In the genomic region with DNA sequence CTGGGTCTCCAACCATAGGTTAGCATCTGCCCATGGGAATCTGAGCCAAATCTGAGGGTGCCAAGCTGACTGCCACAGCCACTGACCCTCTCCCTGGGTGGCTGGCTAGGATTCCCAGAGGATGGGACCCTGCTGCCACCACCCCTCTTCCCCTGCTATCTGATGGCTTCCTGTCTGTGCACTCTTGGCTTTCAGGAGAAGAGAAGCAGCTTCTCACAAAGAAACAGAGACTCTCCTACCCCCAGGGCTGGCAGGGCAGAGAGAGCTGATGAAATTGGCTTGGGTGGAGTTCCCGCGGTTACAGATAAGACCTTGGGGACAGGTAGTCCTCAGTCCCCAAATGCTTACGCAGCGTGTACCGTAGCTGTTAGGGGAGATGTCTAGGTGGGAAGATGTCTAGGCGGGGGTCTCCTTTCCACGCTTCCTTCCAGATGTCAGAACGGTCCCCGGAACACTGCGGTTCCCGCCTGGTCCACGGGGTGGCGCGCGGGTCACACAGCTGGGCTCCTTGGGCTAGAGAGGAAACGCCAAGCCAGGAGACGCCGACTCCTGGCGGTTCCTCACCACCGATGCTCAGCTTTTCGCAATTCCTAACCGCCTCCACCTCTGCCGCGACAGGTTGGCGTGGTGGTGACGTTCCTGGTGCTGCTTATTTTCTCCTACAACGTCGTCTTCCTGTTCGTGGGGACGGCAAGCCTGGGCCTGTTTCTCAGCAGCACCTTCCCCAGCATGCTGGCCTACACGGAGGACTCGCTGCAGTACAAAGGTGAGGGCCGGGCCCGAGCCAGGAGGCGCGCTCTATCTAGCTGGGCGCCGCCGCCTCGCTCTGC, we compare ENCODE assay signal across 8 cellular contexts. TPM values are rescaled to one million over a fixed set of nuclear protein-coding genes. Genes with fewer than 3 reads are reported as not detected.
A peak's percentile ranks its signal among the peaks of the same experiment; 100 is the strongest.
DNase-seq lines count a peak whose midpoint lies in the region; ATAC-seq and TF ChIP-seq lines count a peak whose summit lies in the region.

No MANE protein-coding gene starts in this region.

- H3K23ac ChIP-seq in trophoblast cell (ENCODE audit: low read length), result no peak overlapping the region

- H3K4me2 ChIP-seq in trophoblast cell (ENCODE audit: low read length), result peak overlapping the region; percentile 65

- peak; percentile 91 for DNase-seq in NCI-H1105 (lab: John Stamatoyannopoulos, UW)
- peak; percentile 93 for DNase-seq in SKM-1 (lab: John Stamatoyannopoulos, UW; ENCODE audit: unreplicated experiment)
- peak; percentile 89 for DNase-seq in activated naive CD8-positive, alpha-beta T cell treated with anti-CD3 and anti-CD28 coated beads for 36 hours
- DNase-seq in cardiac muscle cell (ENCODE audit: low read depth in 1 of 2, low spot score in 1 of 2), result peak; percentile 82 to 85
- DNase-seq in trophoblast cell, result peak; percentile 71 to 89
- DNase-seq in tibial nerve (ENCODE audit: low spot score in 2 of 2), result peak; percentile 80 to 95

- H3K4me3 Mint-ChIP-seq in activated naive CD8-positive, alpha-beta T cell treated with anti-CD3 and anti-CD28 coated beads for 36 hours, result peak overlapping the region; percentile 82

- H3K27ac ChIP-seq in cardiac muscle cell (no peak overlapping the region), trophoblast cell (ENCODE audit: low read depth, low read length) (no peak overlapping the region), tibial nerve (peak overlapping the region in 3 of 4 donors; percentile 46 to 69 (median 64))

- peak; percentile 62 for ATAC-seq in HG02610 (IDR thresholded peaks at IDR 0.05; ENCODE audit: unreplicated experiment)

- TF ChIP-seq CTCF in cardiac muscle cell (IDR thresholded peaks at IDR 0.05; ENCODE audit: low read depth, low read length), result peak; percentile 99
- TF ChIP-seq CTCF in tibial nerve (IDR thresholded peaks at IDR 0.05), result peak; percentile 98 to 99 (median 99)

- H3K27me3 ChIP-seq in cardiac muscle cell (no peaks in the 10 kb centered on the region), trophoblast cell (ENCODE audit: insufficient read depth, low read length) (no peaks in the 10 kb centered on the region), tibial nerve (no peaks in the 10 kb centered on the region)

- H3K4me3 ChIP-seq in GM08714 (ENCODE audit: low read length) (peak overlapping the region; percentile 54; the same call in 1 of the 2 replicates), cardiac muscle cell (no peak overlapping the region), trophoblast cell (ENCODE audit: low read depth, low read length) (no peak overlapping the region), tibial nerve (peak overlapping the region; percentile 17 to 51 (median 42))

- no peak for TF ChIP-seq POLR2A in tibial nerve (IDR thresholded peaks at IDR 0.05)

- no peaks in the 10 kb centered on the region for H3K79me2 ChIP-seq in trophoblast cell (ENCODE audit: control insufficient read depth, insufficient read depth, low read length, poor library complexity)

- no peak overlapping the region for H2AK5ac ChIP-seq in trophoblast cell (ENCODE audit: low read length)

- H3K9me3 Mint-ChIP-seq in activated naive CD8-positive, alpha-beta T cell treated with anti-CD3 and anti-CD28 coated beads for 36 hours, result no peaks in the 10 kb centered on the region

- H2BK5ac ChIP-seq in trophoblast cell (ENCODE audit: low read depth, low read length, poor library complexity), result no peak overlapping the region

- no peak overlapping the region for H3K9ac ChIP-seq in trophoblast cell (ENCODE audit: low read length)

- H3K4me1 Mint-ChIP-seq in activated naive CD8-positive, alpha-beta T cell treated with anti-CD3 and anti-CD28 coated beads for 36 hours, result peaks cover 28% of the 10 kb centered on the region

- no peak overlapping the region for H3K4ac ChIP-seq in trophoblast cell (ENCODE audit: low read depth, low read length)

- peaks cover 13% of the 10 kb centered on the region for H3K36me3 Mint-ChIP-seq in activated naive CD8-positive, alpha-beta T cell treated with anti-CD3 and anti-CD28 coated beads for 36 hours

- H3K36me3 ChIP-seq in cardiac muscle cell (no peaks in the 10 kb centered on the region), trophoblast cell (ENCODE audit: control insufficient read depth in 1 of 2, insufficient read depth in 2 of 2, low read length in 2 of 2) (peaks cover 0 to 1% of the 10 kb centered on the region in 2 experiments), tibial nerve (no peaks in the 10 kb centered on the region)

- H2BK120ac ChIP-seq in trophoblast cell (ENCODE audit: insufficient read depth, low read length, poor library complexity), result no peak overlapping the region

- H4K12ac ChIP-seq in trophoblast cell (ENCODE audit: low read depth, low read length), result no peak overlapping the region

- no peak overlapping the region for H3K18ac ChIP-seq in trophoblast cell (ENCODE audit: low read length)

- no peak overlapping the region for H2BK12ac ChIP-seq in trophoblast cell (ENCODE audit: low read length)

- H4K8ac ChIP-seq in trophoblast cell (ENCODE audit: low read depth, low read length), result peak overlapping the region; percentile 5

- H3K79me1 ChIP-seq in trophoblast cell (ENCODE audit: low read length), result no peaks in the 10 kb centered on the region

- H3K27ac Mint-ChIP-seq in activated naive CD8-positive, alpha-beta T cell treated with anti-CD3 and anti-CD28 coated beads for 36 hours, result peak overlapping the region; percentile 77

- peak in 1 of 2 donors; percentile 63 for TF ChIP-seq EP300 in tibial nerve (IDR thresholded peaks at IDR 0.05)

- H3K9me3 ChIP-seq in cardiac muscle cell (ENCODE audit: low read depth), result no peaks in the 10 kb centered on the region
- peaks cover 2% of the 10 kb centered on the region for H3K9me3 ChIP-seq in trophoblast cell (ENCODE audit: insufficient read depth, low read depth, low read length)
- H3K9me3 ChIP-seq in tibial nerve, result no peaks in the 10 kb centered on the region

- H3K14ac ChIP-seq in trophoblast cell (ENCODE audit: low read length), result no peak overlapping the region

- H4K91ac ChIP-seq in trophoblast cell (ENCODE audit: low read depth, low read length), result no peak overlapping the region

- no CpG with 5 or more reads among the region's 40 CpGs for WGBS in trophoblast cell (ENCODE audit: extremely low coverage, insufficient coverage, insufficient read length)
- whole genome bisulfite sequencing in tibial nerve, 2 donors, result 1 to 2% methylated on average over 37 to 40 of the region's 40 CpGs

- no peaks in the 10 kb centered on the region for H3K27me3 Mint-ChIP-seq in activated naive CD8-positive, alpha-beta T cell treated with anti-CD3 and anti-CD28 coated beads for 36 hours

- no peaks in the 10 kb centered on the region for H3K4me1 ChIP-seq in cardiac muscle cell (ENCODE audit: low read depth)
- peaks cover 0 to 3% of the 10 kb centered on the region in 2 experiments for H3K4me1 ChIP-seq in trophoblast cell (ENCODE audit: control insufficient read depth in 1 of 2, insufficient read depth in 2 of 2, low read length in 2 of 2)
- peaks cover 0 to 51% (median 7%) of the 10 kb centered on the region in 4 donors for H3K4me1 ChIP-seq in tibial nerve

- peak overlapping the region; percentile 3 for H2AFZ ChIP-seq in trophoblast cell (ENCODE audit: insufficient read depth, low read length, poor library complexity)

RNA-seq across cellular contexts. Expression of gene ELK4, which starts 40.1 kb away (rescaled TPM):
- total RNA-seq in activated naive CD8-positive, alpha-beta T cell treated with anti-CD3 and anti-CD28 coated beads for 36 hours, result 10 to 100 TPM; 71.0 to 76.9 TPM
- total RNA-seq in cardiac muscle cell, result 9.1 and 13.0 TPM in 2 replicates
- 1.8 and 4.9 TPM in 2 replicates for polyA plus RNA-seq in cardiac muscle cell
- 8.0 and 8.1 TPM in 2 replicates for polyA plus RNA-seq in trophoblast cell (2013)
- total RNA-seq in tibial nerve, result 10 to 100 TPM; 22.4 to 29.7 (median 26.2) TPM

Comparison
In these comparisons a context has a peak if more than half of its experiments do, and no peak if none do; other contexts are left out.
1. H3K4me3 ChIP-seq: peak in GM08714 (single experiment) and tibial nerve (4 of 4); none in cardiac muscle cell (single experiment) and trophoblast cell (single experiment).
2. H3K27ac ChIP-seq: peak in tibial nerve (3 of 4); none in cardiac muscle cell (single experiment) and trophoblast cell (single experiment).
3. Peak in every context shown above with its lines, with median percentiles within 50 percentile points of each other: DNase-seq.